ENCODE assay signal across 8 cellular contexts in the genomic region with DNA sequence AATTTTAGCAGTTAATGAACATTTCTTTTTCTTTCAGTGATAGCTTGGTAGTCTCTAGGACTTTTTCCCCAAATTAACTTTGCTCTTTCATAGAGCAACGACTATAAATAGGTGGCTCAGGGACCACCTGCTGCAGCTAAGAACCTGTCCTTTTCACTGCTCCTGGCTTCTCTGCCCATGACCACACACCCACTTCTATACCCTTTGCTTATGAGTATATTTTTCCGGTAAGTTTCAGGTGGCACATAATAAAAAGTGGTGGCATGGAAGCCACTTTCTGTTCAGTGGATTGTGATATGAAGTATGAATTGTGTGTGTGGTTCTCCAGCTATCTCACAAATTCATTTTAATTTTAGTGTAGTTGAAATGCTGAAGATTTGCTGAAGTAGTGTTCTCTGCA. TPM values are rescaled to one million over a fixed set of nuclear protein-coding genes. Genes with fewer than 3 reads are reported as not detected.
DNase-seq lines count a peak whose midpoint lies in the region; ATAC-seq, FAIRE-seq and TF ChIP-seq lines count a peak whose summit lies in the region.

No MANE protein-coding gene starts in this region.

- H3K27ac Mint-ChIP-seq in activated T-helper 2 cell treated with anti-CD3 and anti-CD28 coated beads, Interferon-gamma antibody, Interleukin-2, Interleukin-4, amounts not matched to agents 10 μg/mL and 5 μg/mL and 100 μg/mL, durations not matched to agents 14 hours and 24 hours and 36 hours: peak overlapping the region; percentile 97

- H3K27ac ChIP-seq in A549: no peak overlapping the region
- no peak overlapping the region for H3K27ac ChIP-seq in mesenchymal stem cell (ENCODE audit: low read length, poor library complexity, severe bottlenecking)

- peak overlapping the region; percentile 66 for H3K4me2 ChIP-seq in A549
- peak overlapping the region; percentile 56 for H3K4me2 ChIP-seq in mesenchymal stem cell (ENCODE audit: low read length, poor library complexity, severe bottlenecking)

- no peak overlapping the region for H4K8ac ChIP-seq in mesenchymal stem cell (ENCODE audit: low read length)

- H3K23ac ChIP-seq in mesenchymal stem cell (ENCODE audit: low read length in 2 of 2): no peak overlapping the region

- H3K4me1 Mint-ChIP-seq in activated T-helper 2 cell treated with anti-CD3 and anti-CD28 coated beads, Interferon-gamma antibody, Interleukin-2, Interleukin-4, amounts not matched to agents 10 μg/mL and 5 μg/mL and 100 μg/mL, durations not matched to agents 14 hours and 24 hours and 36 hours (ENCODE audit: low read depth): peaks cover 30% of the 10 kb centered on the region

- no peaks in the 10 kb centered on the region for H3K9me3 Mint-ChIP-seq in activated T-helper 2 cell treated with anti-CD3 and anti-CD28 coated beads, Interferon-gamma antibody, Interleukin-2, Interleukin-4, amounts not matched to agents 10 μg/mL and 5 μg/mL and 100 μg/mL, durations not matched to agents 14 hours and 24 hours and 36 hours

- POLR2A ChIA-PET in A549 (lab: Yijun Ruan, JAX): no interaction called here

- no peak for FAIRE-seq in A549 (lab: Jason Lieb, UNC)

- H3K27me3 ChIP-seq in HAP-1 (ENCODE audit: low read depth): no peaks in the 10 kb centered on the region
- H3K27me3 ChIP-seq in mesenchymal stem cell (ENCODE audit: control insufficient read depth in 1 of 2, insufficient read depth in 1 of 2, low read length in 2 of 2): no peaks in the 10 kb centered on the region

- no peak overlapping the region for H4K91ac ChIP-seq in mesenchymal stem cell (ENCODE audit: low read length)

- H3K14ac ChIP-seq in mesenchymal stem cell (ENCODE audit: low read length in 2 of 2): no peak overlapping the region

- no peak for TF ChIP-seq CTCF in A549 (IDR thresholded peaks at IDR 0.05)

- H3K27me3 Mint-ChIP-seq in activated T-helper 2 cell treated with anti-CD3 and anti-CD28 coated beads, Interferon-gamma antibody, Interleukin-2, Interleukin-4, amounts not matched to agents 10 μg/mL and 5 μg/mL and 100 μg/mL, durations not matched to agents 14 hours and 24 hours and 36 hours (ENCODE audit: low read depth): no peaks in the 10 kb centered on the region

- peaks cover 46% of the 10 kb centered on the region for H3K36me3 Mint-ChIP-seq in activated T-helper 2 cell treated with anti-CD3 and anti-CD28 coated beads, Interferon-gamma antibody, Interleukin-2, Interleukin-4, amounts not matched to agents 10 μg/mL and 5 μg/mL and 100 μg/mL, durations not matched to agents 14 hours and 24 hours and 36 hours (ENCODE audit: low read depth)

- H2BK5ac ChIP-seq in mesenchymal stem cell (ENCODE audit: low read depth, low read length, poor library complexity, severe bottlenecking): no peak overlapping the region

- H3K4me1 ChIP-seq in A549 (peaks cover 11% of the 10 kb centered on the region; the same call in 2 of the 3 replicates), HAP-1 (peaks cover 12% of the 10 kb centered on the region), mesenchymal stem cell (ENCODE audit: control insufficient read depth, insufficient read depth, low read depth, low read length) (peaks cover 1% of the 10 kb centered on the region)

- ATAC-seq in A549 (no peak), HG03432 (IDR thresholded peaks at IDR 0.05; ENCODE audit: unreplicated experiment) (no peak), HG02798 (IDR thresholded peaks at IDR 0.05; ENCODE audit: poor library complexity, unreplicated experiment) (no peak)

- H2AK5ac ChIP-seq in mesenchymal stem cell (ENCODE audit: low read length, severe bottlenecking): no peak overlapping the region

- H3K4ac ChIP-seq in mesenchymal stem cell (ENCODE audit: low read depth in 1 of 2, low read length in 2 of 2): no peak overlapping the region

- no peak overlapping the region for H2BK12ac ChIP-seq in mesenchymal stem cell (ENCODE audit: low read length in 2 of 2)

- 56% methylated on average over 2 of the region's 2 CpGs for WGBS in A549 (ENCODE audit: missing lambda C conversion rate)
- WGBS in mesenchymal stem cell: 92% methylated on average over 2 of the region's 2 CpGs

- H3K9me3 ChIP-seq in A549 (no peaks in the 10 kb centered on the region), HAP-1 (no peaks in the 10 kb centered on the region), mesenchymal stem cell (ENCODE audit: control insufficient read depth, low read length) (no peaks in the 10 kb centered on the region)

- no peak overlapping the region for H2BK15ac ChIP-seq in mesenchymal stem cell (ENCODE audit: low read depth, poor library complexity, severe bottlenecking)

- peak overlapping the region; percentile 97 for H3K9ac ChIP-seq in mesenchymal stem cell (ENCODE audit: low read length)

- H3K79me1 ChIP-seq in mesenchymal stem cell (replicated peaks; ENCODE audit: low read length, poor library complexity, severe bottlenecking): peaks cover 6% of the 10 kb centered on the region

- peak overlapping the region; percentile 68 for H3K4me3 ChIP-seq in A549
- H3K4me3 ChIP-seq in HAP-1: peak overlapping the region; percentile 73
- peak overlapping the region in 1 of 2 experiments; percentile 95 for H3K4me3 ChIP-seq in mesenchymal stem cell (ENCODE audit: insufficient read depth in 1 of 2, low read depth in 1 of 2, low read length in 2 of 2)

- no peak for TF ChIP-seq POLR2A in A549 (IDR thresholded peaks at IDR 0.05; ENCODE audit: low read length)

- no peak for DNase-seq in A549 (ENCODE audit: low read depth in 1 of 2, low spot score in 1 of 2)
- DNase-seq in HAP-1 (ENCODE audit: low spot score in 2 of 2): no peak
- no peak for DNase-seq in activated T-helper 2 cell treated with anti-CD3 and anti-CD28 coated beads, Interferon-gamma antibody, Interleukin-2, Interleukin-4, amounts not matched to agents 10 μg/mL and 5 μg/mL and 100 μg/mL, durations not matched to agents 14 hours and 24 hours and 36 hours (ENCODE audit: low spot score)
- peak; percentile 2 for DNase-seq in mesenchymal stem cell
- no peak for DNase-seq in GM03348 (ENCODE audit: low spot score)
- no peak for DNase-seq in NCI-H510A (lab: John Stamatoyannopoulos, UW)

- H3K36me3 ChIP-seq in HAP-1 (replicated peaks) (peaks cover 26% of the 10 kb centered on the region), mesenchymal stem cell (ENCODE audit: control insufficient read depth in 1 of 2, insufficient read depth in 2 of 2, low read depth in 1 of 2, low read length in 2 of 2) (peaks cover 6 to 37% of the 10 kb centered on the region in 2 experiments)

- TF ChIP-seq EP300 in A549 (IDR thresholded peaks at IDR 0.05): no peak

- H3K4me3 Mint-ChIP-seq in activated T-helper 2 cell treated with anti-CD3 and anti-CD28 coated beads, Interferon-gamma antibody, Interleukin-2, Interleukin-4, amounts not matched to agents 10 μg/mL and 5 μg/mL and 100 μg/mL, durations not matched to agents 14 hours and 24 hours and 36 hours (ENCODE audit: low read depth): peak overlapping the region; percentile 91

- in situ Hi-C loops in HAP-1 (cut with MboI; ENCODE audit: low sequenced_read_pairs): no loop called here

- H3K18ac ChIP-seq in mesenchymal stem cell (ENCODE audit: low read depth in 1 of 2, low read length in 2 of 2): no peak overlapping the region

- TF ChIP-seq RAD21 in A549 (conservative IDR thresholded peaks at IDR 0.05 in 1 of 2, IDR thresholded peaks at IDR 0.05 in 1 of 2): no peak

- intact Hi-C loops in activated T-helper 2 cell treated with anti-CD3 and anti-CD28 coated beads, Interferon-gamma antibody, Interleukin-2, Interleukin-4, amounts not matched to agents 10 μg/mL and 5 μg/mL and 100 μg/mL, durations not matched to agents 14 hours and 24 hours and 36 hours (cut with micrococcal nuclease): loop anchor here (1.0 to 5.0 kb wide), 7 partner anchors 15 to 580 kb away; partner anchors contain the start of gene TSPAN12

- no peak overlapping the region for H2AFZ ChIP-seq in mesenchymal stem cell (ENCODE audit: low read depth, low read length)

- H2BK120ac ChIP-seq in mesenchymal stem cell (ENCODE audit: low read depth, low read length): no peak overlapping the region

- CTCF ChIA-PET in A549 (lab: Yijun Ruan, JAX): interaction anchor here (1.0 to 1.1 kb wide), 2 partner anchors 10 to 160 kb away, joined by 3 read pairs; no protein-coding TSS in a partner anchor

TF ChIP-seq in A549, 52 proteins besides CTCF, POLR2A, EP300 and RAD21 (continues in another document):
- TF ChIP-seq CBX2 (IDR thresholded peaks at IDR 0.05; ENCODE audit: borderline replicate concordance, low read depth) (no peak), RCOR1 (IDR thresholded peaks at IDR 0.05; ENCODE audit: low read depth, low read length) (no peak), MAFK (IDR thresholded peaks at IDR 0.05; ENCODE audit: partially characterized antibody) (no peak)
- TF ChIP-seq, protein P1, sequence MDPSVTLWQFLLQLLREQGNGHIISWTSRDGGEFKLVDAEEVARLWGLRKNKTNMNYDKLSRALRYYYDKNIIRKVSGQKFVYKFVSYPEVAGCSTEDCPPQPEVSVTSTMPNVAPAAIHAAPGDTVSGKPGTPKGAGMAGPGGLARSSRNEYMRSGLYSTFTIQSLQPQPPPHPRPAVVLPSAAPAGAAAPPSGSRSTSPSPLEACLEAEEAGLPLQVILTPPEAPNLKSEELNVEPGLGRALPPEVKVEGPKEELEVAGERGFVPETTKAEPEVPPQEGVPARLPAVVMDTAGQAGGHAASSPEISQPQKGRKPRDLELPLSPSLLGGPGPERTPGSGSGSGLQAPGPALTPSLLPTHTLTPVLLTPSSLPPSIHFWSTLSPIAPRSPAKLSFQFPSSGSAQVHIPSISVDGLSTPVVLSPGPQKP (IDR thresholded peaks at IDR 0.05; ENCODE audit: low read depth, low read length): no peak

RNA-seq across cellular contexts. Expression of gene ING3, which starts 1.2 kb away (rescaled TPM):
- 6.9 and 11.3 TPM in 2 replicates for polyA plus RNA-seq in A549 (2011; rRNA removed)
- polyA plus RNA-seq in A549 (2012; cell fraction: cytosol; rRNA removed): 3.1 and 3.3 TPM in 2 replicates
- polyA plus RNA-seq in A549 (2012; cell fraction: nucleus; rRNA removed): 2.2 and 3.8 TPM in 2 replicates
- polyA plus RNA-seq in A549 (2017; fragmentation: RNase III; extraction: RNeasy Plus Mini Kit Qiagen cat#74134 plus additional on column Dnase treatment): 5.6 to 6.7 TPM (median 6.2 TPM) in 3 replicates
- polyA minus RNA-seq in A549 (2011; rRNA and poly(A)+ RNA removed): 2.5 and 6.0 TPM in 2 replicates
- total RNA-seq in activated T-helper 2 cell treated with anti-CD3 and anti-CD28 coated beads, Interferon-gamma antibody, Interleukin-2, Interleukin-4, amounts not matched to agents 10 μg/mL and 5 μg/mL and 100 μg/mL, durations not matched to agents 14 hours and 24 hours and 36 hours: 22.6 and 22.9 TPM in 2 replicates
- 11.6 TPM for polyA plus RNA-seq in mesenchymal stem cell (2013, experiment 1 of 2)
- 12.4 TPM for polyA plus RNA-seq in mesenchymal stem cell (2013, experiment 2 of 2)

RNA-seq across cellular contexts. Expression of gene CPED1, which starts 36.7 kb away (rescaled TPM):
- 0.03 TPM in 1 of 2 replicates, not detected in the other for polyA plus RNA-seq in A549 (2011; rRNA removed)
- polyA plus RNA-seq in A549 (2012; cell fraction: cytosol; rRNA removed): not detected in 2 replicates
- polyA plus RNA-seq in A549 (2012; cell fraction: nucleus; rRNA removed): not detected in 2 replicates
- polyA plus RNA-seq in A549 (2017; fragmentation: RNase III; extraction: RNeasy Plus Mini Kit Qiagen cat#74134 plus additional on column Dnase treatment): not detected in 3 replicates
- not detected in 2 replicates for polyA minus RNA-seq in A549 (2011; rRNA and poly(A)+ RNA removed)
- total RNA-seq in activated T-helper 2 cell treated with anti-CD3 and anti-CD28 coated beads, Interferon-gamma antibody, Interleukin-2, Interleukin-4, amounts not matched to agents 10 μg/mL and 5 μg/mL and 100 μg/mL, durations not matched to agents 14 hours and 24 hours and 36 hours: not detected in 2 replicates
- polyA plus RNA-seq in mesenchymal stem cell (2013, experiment 1 of 2): 39.3 TPM
- polyA plus RNA-seq in mesenchymal stem cell (2013, experiment 2 of 2): 41.4 TPM
